25 cellular contexts compared by ENCODE assay signal in genomic region chrX:22124098-22124497, GRCh38.
DNase-seq lines count a peak whose midpoint lies in the region; ATAC-seq, FAIRE-seq and TF ChIP-seq lines count a peak whose summit lies in the region.
"Had no signal": no experiment of that assay in that cellular context is flagged by ENCODE, and none has a peak within 500 bp of the region (broad histone marks: within the 10 kb centered on the region; RNA-seq: fewer than 3 reads in every experiment).

No MANE protein-coding gene starts in this region.

- no peaks in the 10 kb centered on the region for H4K20me1 ChIP-seq in smooth muscle cell (ENCODE audit: low read depth)
- H4K20me1 ChIP-seq: BLaER1 had no signal

- no peak for FAIRE-seq in bronchial epithelial cell (lab: Jason Lieb, UNC)
- FAIRE-seq: GM19239 had no signal

- H3K9ac ChIP-seq in smooth muscle cell (ENCODE audit: low read depth) (no peak overlapping the region), endodermal cell (ENCODE audit: extremely low read depth, low read length, poor library complexity, severe bottlenecking) (no peak overlapping the region)
- H3K9ac ChIP-seq: BLaER1 had no signal

- peak; percentile 62 for ATAC-seq in gastroesophageal sphincter
- no peak for ATAC-seq in CD8-positive, alpha-beta T cell
- ATAC-seq: left cardiac atrium, T-cell had no signal

- H2AFZ ChIP-seq in smooth muscle cell (ENCODE audit: low read depth): no peak overlapping the region

- H3K36me3 ChIP-seq in bronchial epithelial cell (ENCODE audit: control insufficient read depth, insufficient read depth, low read length): no peaks in the 10 kb centered on the region
- H3K36me3 ChIP-seq in gastroesophageal sphincter: no peaks in the 10 kb centered on the region
- no peaks in the 10 kb centered on the region for H3K36me3 ChIP-seq in smooth muscle cell (ENCODE audit: low read depth)
- no peaks in the 10 kb centered on the region for H3K36me3 ChIP-seq in CD8-positive, alpha-beta T cell (ENCODE audit: insufficient read depth, low read length)
- no peaks in the 10 kb centered on the region for H3K36me3 ChIP-seq in endodermal cell (ENCODE audit: control insufficient read depth, insufficient read depth, low read length)
- H3K36me3 ChIP-seq in WERI-Rb-1: no peaks in the 10 kb centered on the region
- H3K36me3 ChIP-seq: BLaER1, HAP-1, SJSA1, thoracic aorta had no signal

- peak; percentile 25 for DNase-seq in HPDE6-E6E7 (ENCODE audit: extremely low spot score)
- peak; percentile 87 for DNase-seq in bronchial epithelial cell (ENCODE audit: low read depth)
- no peak for DNase-seq in smooth muscle cell (lab: John Stamatoyannopoulos, UW; ENCODE audit: unreplicated experiment)
- no peak for DNase-seq in CD8-positive, alpha-beta T cell
- no peak for DNase-seq in endodermal cell
- DNase-seq in WERI-Rb-1: no peak
- DNase-seq: activated CD4-positive, alpha-beta T cell treated with anti-CD3 and anti-CD28 coated beads, Interleukin-2, amount 50 U/mL, for 48 hours; amygdala; cortex of kidney; DND-41; left cardiac atrium; mesenchymal stem cell; NCI-H1105 treated with DMSO at 0.1 percent for 48 hours; NCI-H2029 treated with DMSO at 0.1 percent for 48 hours; psoas muscle; stimulated activated naive CD4-positive, alpha-beta T cell treated with Interleukin-2 at 50 U/mL for 16 hours; T-cell had no signal

- intact Hi-C loops in CD8-positive, alpha-beta T cell (cut with DNase I, micrococcal nuclease): no loop called here

- no peaks in the 10 kb centered on the region for H3K36me3 Mint-ChIP-seq in CD8-positive, alpha-beta T cell
- no peaks in the 10 kb centered on the region for H3K36me3 Mint-ChIP-seq in endodermal cell (ENCODE audit: low read depth)
- H3K36me3 Mint-ChIP-seq: activated naive CD4-positive, alpha-beta T cell treated with anti-CD3 and anti-CD28 coated beads, Interleukin-2, amount 50 U/mL, for 24 hours; T-cell had no signal

- no peaks in the 10 kb centered on the region for H3K27me3 ChIP-seq in bronchial epithelial cell (ENCODE audit: control insufficient read depth, insufficient read depth, low read length)
- H3K27me3 ChIP-seq in gastroesophageal sphincter: no peaks in the 10 kb centered on the region
- no peaks in the 10 kb centered on the region for H3K27me3 ChIP-seq in smooth muscle cell (ENCODE audit: low read depth)
- H3K27me3 ChIP-seq in CD8-positive, alpha-beta T cell (ENCODE audit: insufficient read depth, low read length): no peaks in the 10 kb centered on the region
- no peaks in the 10 kb centered on the region for H3K27me3 ChIP-seq in endodermal cell (ENCODE audit: control insufficient read depth, insufficient read depth, low read length, poor library complexity, severe bottlenecking)
- H3K27me3 ChIP-seq in WERI-Rb-1 (ENCODE audit: insufficient read depth, low read depth, severe bottlenecking): peaks cover 3% of the 10 kb centered on the region
- H3K27me3 ChIP-seq: BLaER1, SJSA1 had no signal

- H3K27ac Mint-ChIP-seq in CD8-positive, alpha-beta T cell: no peak overlapping the region
- H3K27ac Mint-ChIP-seq in endodermal cell: no peak overlapping the region
- H3K27ac Mint-ChIP-seq: activated naive CD4-positive, alpha-beta T cell treated with anti-CD3 and anti-CD28 coated beads, Interleukin-2, amount 50 U/mL, for 24 hours; activated T-helper 1 cell treated with anti-CD3 and anti-CD28 coated beads, Interleukin-12 subunit alpha, Interleukin-12 subunit beta, Interleukin-2, Interleukin-4 antibody, amounts not matched to agents 30 ng/mL and 10 ng/mL and 1 ng/mL, durations not matched to agents 14 hours and 24 hours and 36 hours; T-cell had no signal

- 79 to 91% methylated on average over 5 to 6 of the region's 6 CpGs for WGBS in gastroesophageal sphincter (ENCODE audit: low coverage in 1 of 2), 2 donors
- WGBS in smooth muscle cell (ENCODE audit: low lambda C conversion rate): 78% methylated on average over 6 of the region's 6 CpGs
- WGBS in endodermal cell (ENCODE audit: insufficient coverage in 1 of 2, insufficient read length in 1 of 2), 2 experiments: 91 to 100% methylated on average over 4 to 6 of the region's 6 CpGs

- TF ChIP-seq EP300 in gastroesophageal sphincter (IDR thresholded peaks at IDR 0.05): no peak

- H3K9me3 ChIP-seq in gastroesophageal sphincter: no peaks in the 10 kb centered on the region
- no peaks in the 10 kb centered on the region for H3K9me3 ChIP-seq in smooth muscle cell (replicated peaks; ENCODE audit: low read depth)
- no peaks in the 10 kb centered on the region for H3K9me3 ChIP-seq in CD8-positive, alpha-beta T cell (ENCODE audit: low read length)
- no peaks in the 10 kb centered on the region for H3K9me3 ChIP-seq in endodermal cell (ENCODE audit: control insufficient read depth, low read length)
- H3K9me3 ChIP-seq in WERI-Rb-1 (ENCODE audit: severe bottlenecking): no peaks in the 10 kb centered on the region
- H3K9me3 ChIP-seq: BLaER1, HAP-1, psoas muscle, SJSA1, thoracic aorta had no signal

- H3K4me3 ChIP-seq in bronchial epithelial cell (ENCODE audit: low read depth, low read length): no peak overlapping the region
- no peak overlapping the region for H3K4me3 ChIP-seq in gastroesophageal sphincter
- H3K4me3 ChIP-seq in smooth muscle cell: no peak overlapping the region
- no peak overlapping the region for H3K4me3 ChIP-seq in CD8-positive, alpha-beta T cell (ENCODE audit: low read depth, low read length)
- no peak overlapping the region for H3K4me3 ChIP-seq in endodermal cell (ENCODE audit: low read length)
- no peak overlapping the region for H3K4me3 ChIP-seq in WERI-Rb-1 (ENCODE audit: low read depth, low read length)
- H3K4me3 ChIP-seq: BLaER1, HAP-1, psoas muscle, SJSA1, thoracic aorta had no signal

- no peaks in the 10 kb centered on the region for H3K4me1 Mint-ChIP-seq in CD8-positive, alpha-beta T cell (ENCODE audit: low read depth)
- peaks cover 22% of the 10 kb centered on the region for H3K4me1 Mint-ChIP-seq in endodermal cell
- H3K4me1 Mint-ChIP-seq: T-cell had no signal

- no peaks in the 10 kb centered on the region for H3K4me1 ChIP-seq in gastroesophageal sphincter
- no peaks in the 10 kb centered on the region for H3K4me1 ChIP-seq in smooth muscle cell (ENCODE audit: low read depth)
- no peaks in the 10 kb centered on the region for H3K4me1 ChIP-seq in CD8-positive, alpha-beta T cell (ENCODE audit: insufficient read depth, low read length)
- H3K4me1 ChIP-seq in endodermal cell (ENCODE audit: control insufficient read depth, insufficient read depth, low read length): no peaks in the 10 kb centered on the region
- H3K4me1 ChIP-seq: BLaER1, HAP-1, psoas muscle, SJSA1 had no signal

- H3K27ac ChIP-seq in gastroesophageal sphincter (no peak overlapping the region), smooth muscle cell (ENCODE audit: low read depth) (peak overlapping the region; percentile 66), endodermal cell (ENCODE audit: low read depth, low read length) (no peak overlapping the region), WERI-Rb-1 (no peak overlapping the region)
- no peak overlapping the region for H3K27ac ChIP-seq in CD8-positive, alpha-beta T cell (ENCODE audit: low read depth, low read length)
- H3K27ac ChIP-seq: BLaER1, psoas muscle, SJSA1, thoracic aorta had no signal

- TF ChIP-seq POLR2A in gastroesophageal sphincter (IDR thresholded peaks at IDR 0.05): no peak

- H3K9me3 Mint-ChIP-seq in CD8-positive, alpha-beta T cell: no peaks in the 10 kb centered on the region
- H3K9me3 Mint-ChIP-seq in endodermal cell: no peaks in the 10 kb centered on the region
- H3K9me3 Mint-ChIP-seq: activated naive CD4-positive, alpha-beta T cell treated with anti-CD3 and anti-CD28 coated beads, Interleukin-2, amount 50 U/mL, for 24 hours; activated T-helper 1 cell treated with anti-CD3 and anti-CD28 coated beads, Interleukin-12 subunit alpha, Interleukin-12 subunit beta, Interleukin-2, Interleukin-4 antibody, amounts not matched to agents 30 ng/mL and 10 ng/mL and 1 ng/mL, durations not matched to agents 14 hours and 24 hours and 36 hours; T-cell had no signal

- TF ChIP-seq CTCF in bronchial epithelial cell (IDR thresholded peaks at IDR 0.05; ENCODE audit: insufficient read depth, low read length, severe bottlenecking) (no peak), gastroesophageal sphincter (IDR thresholded peaks at IDR 0.05) (no peak), smooth muscle cell (IDR thresholded peaks at IDR 0.05; ENCODE audit: borderline replicate concordance, insufficient read depth, poor library complexity, severe bottlenecking) (no peak), endodermal cell (conservative IDR thresholded peaks at IDR 0.05) (no peak), WERI-Rb-1 (IDR thresholded peaks at IDR 0.05; ENCODE audit: low read depth, low read length) (no peak)
- TF ChIP-seq CTCF in CD8-positive, alpha-beta T cell (IDR thresholded peaks at IDR 0.05): no peak

- CTCF ChIA-PET in CD8-positive, alpha-beta T cell (lab: Charles Lee): interaction anchor here (0.9 kb wide), 1 partner anchor 12 kb away, joined by 3 read pairs; no protein-coding TSS in a partner anchor

- H3K4me2 ChIP-seq in smooth muscle cell: no peak overlapping the region
- H3K4me2 ChIP-seq: BLaER1 had no signal

- POLR2A ChIA-PET in CD8-positive, alpha-beta T cell (lab: Charles Lee): no interaction called here

- H3K79me2 ChIP-seq in smooth muscle cell (ENCODE audit: low read depth): no peaks in the 10 kb centered on the region

- H3K27me3 Mint-ChIP-seq in CD8-positive, alpha-beta T cell (ENCODE audit: low read depth): no peaks in the 10 kb centered on the region
- H3K27me3 Mint-ChIP-seq in endodermal cell (ENCODE audit: insufficient read depth): peaks cover 2% of the 10 kb centered on the region
- H3K27me3 Mint-ChIP-seq: activated naive CD4-positive, alpha-beta T cell treated with anti-CD3 and anti-CD28 coated beads, Interleukin-2, amount 50 U/mL, for 24 hours had no signal

- no peaks in the 10 kb centered on the region for H3F3A ChIP-seq in smooth muscle cell (ENCODE audit: low read depth)

- no peak overlapping the region for H3K4me3 Mint-ChIP-seq in CD8-positive, alpha-beta T cell
- no peak overlapping the region for H3K4me3 Mint-ChIP-seq in endodermal cell
- H3K4me3 Mint-ChIP-seq: activated naive CD4-positive, alpha-beta T cell treated with anti-CD3 and anti-CD28 coated beads, Interleukin-2, amount 50 U/mL, for 24 hours; activated T-helper 1 cell treated with anti-CD3 and anti-CD28 coated beads, Interleukin-12 subunit alpha, Interleukin-12 subunit beta, Interleukin-2, Interleukin-4 antibody, amounts not matched to agents 30 ng/mL and 10 ng/mL and 1 ng/mL, durations not matched to agents 14 hours and 24 hours and 36 hours; T-cell had no signal

Comparison
In these comparisons a context has a peak if more than half of its experiments do, and no peak if none do; other contexts are left out.
1. DNase-seq: peak in HPDE6-E6E7 (single experiment) and bronchial epithelial cell (single experiment); none in smooth muscle cell (single experiment), CD8-positive, alpha-beta T cell (0 of 7), endodermal cell (single experiment) and WERI-Rb-1 (single experiment).